In genomic region chr7:102642691-102643090, GRCh38 we compare ENCODE assay signal across 8 cellular contexts. TPM values are rescaled to one million over a fixed set of nuclear protein-coding genes. Genes with fewer than 3 reads are reported as not detected.
DNase-seq lines count a peak whose midpoint lies in the region; ATAC-seq and TF ChIP-seq lines count a peak whose summit lies in the region.
"Not testable (repeated sequence)": the region's sequence is repeated elsewhere in the genome, so short reads cannot be mapped to it uniquely, and the experiment has no call there.

UPK3BL1 (minus strand) TSS chr7:102642791; CDS start chr7:102642741, 50 bp downstream.

- POLR2A ChIA-PET in CD4-positive, alpha-beta memory T cell (lab: Charles Lee; ENCODE audit: partially characterized antibody); PC-9 (lab: Charles Lee; ENCODE audit: unreplicated experiment): not testable (repeated sequence)

- H3K27me3 Mint-ChIP-seq in CD4-positive, alpha-beta memory T cell; activated T-cell treated with anti-CD3 and anti-CD28 coated beads, Interleukin-2, amount 50 U/mL, for 4 hours (ENCODE audit: low read depth); type B pancreatic cell: not testable (repeated sequence)

- not testable (repeated sequence) for H4K20me1 ChIP-seq in PC-9 (ENCODE audit: insufficient read depth)

- not testable (repeated sequence) for H3K79me2 ChIP-seq in PC-9 (ENCODE audit: low read depth)

- not testable (repeated sequence) for H3K27ac ChIP-seq in CD4-positive, alpha-beta memory T cell (ENCODE audit: low read depth, low read length); PC-9; lower lobe of right lung; ovary

- H3K4me2 ChIP-seq in PC-9 = not testable (repeated sequence)

- not testable (repeated sequence) for H3K4me1 ChIP-seq in CD4-positive, alpha-beta memory T cell (ENCODE audit: insufficient read depth, low read length); PC-9 (replicated peaks; ENCODE audit: insufficient read depth); lower lobe of right lung; ovary (ENCODE audit: insufficient read depth)

- TF ChIP-seq EP300 in ovary (IDR thresholded peaks at IDR 0.05) = not testable (repeated sequence)

- CTCF ChIA-PET in CD4-positive, alpha-beta memory T cell (lab: Charles Lee; ENCODE audit: partially characterized antibody); PC-9 (lab: Charles Lee): not testable (repeated sequence)

- DNase-seq in CD4-positive, alpha-beta memory T cell; PC-9; activated T-cell treated with anti-CD3 and anti-CD28 coated beads, Interleukin-2, amount 50 U/mL, for 4 hours; cerebellum (ENCODE audit: low spot score); Right ventricle myocardium superior; lower lobe of right lung; ovary; type B pancreatic cell (ENCODE audit: extremely low spot score, unreplicated experiment): not testable (repeated sequence)

- not testable (repeated sequence) for H3K4me3 Mint-ChIP-seq in CD4-positive, alpha-beta memory T cell; activated T-cell treated with anti-CD3 and anti-CD28 coated beads, Interleukin-2, amount 50 U/mL, for 4 hours; type B pancreatic cell

- not testable (repeated sequence) for TF ChIP-seq POLR2A in ovary (IDR thresholded peaks at IDR 0.05)

- H3K27ac Mint-ChIP-seq in CD4-positive, alpha-beta memory T cell; type B pancreatic cell: not testable (repeated sequence)

- ATAC-seq in activated T-cell treated with anti-CD3 and anti-CD28 coated beads, Interleukin-2, amount 50 U/mL, for 4 hours = not testable (repeated sequence)
- ATAC-seq in Right ventricle myocardium superior (ENCODE audit: poor library complexity) (peak; percentile 19), lower lobe of right lung (peak; percentile 41 to 44)

- not testable (repeated sequence) for H3K36me3 Mint-ChIP-seq in CD4-positive, alpha-beta memory T cell; activated T-cell treated with anti-CD3 and anti-CD28 coated beads, Interleukin-2, amount 50 U/mL, for 4 hours (ENCODE audit: insufficient read depth); type B pancreatic cell

- not testable (repeated sequence) for H3K36me3 ChIP-seq in CD4-positive, alpha-beta memory T cell (ENCODE audit: insufficient read depth, low read length); PC-9 (ENCODE audit: low read depth); lower lobe of right lung; ovary

- BruUV-seq in PC-9 (replicated peaks; lab: Mats Ljungman, UMichigan) = not testable (repeated sequence)

- not testable (repeated sequence) for H3K27me3 ChIP-seq in CD4-positive, alpha-beta memory T cell (ENCODE audit: insufficient read depth, low read length); PC-9 (ENCODE audit: insufficient read depth, low read depth); lower lobe of right lung (ENCODE audit: low read depth); ovary

- not testable (repeated sequence) for H3K9me2 ChIP-seq in PC-9 (ENCODE audit: insufficient read depth)

- TF ChIP-seq CTCF in PC-9 (conservative IDR thresholded peaks at IDR 0.05); lower lobe of right lung (IDR thresholded peaks at IDR 0.05); ovary (IDR thresholded peaks at IDR 0.05); type B pancreatic cell (conservative IDR thresholded peaks at IDR 0.05): not testable (repeated sequence)

- not testable (repeated sequence) for H2AFZ ChIP-seq in PC-9

- not testable (repeated sequence) for H3K9me3 ChIP-seq in CD4-positive, alpha-beta memory T cell (ENCODE audit: control insufficient read depth in 1 of 2, low read length in 2 of 2); PC-9 (ENCODE audit: insufficient read depth, low read depth); lower lobe of right lung; ovary

- intact Hi-C loops in CD4-positive, alpha-beta memory T cell (cut with micrococcal nuclease); PC-9 (cut with micrococcal nuclease; ENCODE audit: unreplicated experiment); Right ventricle myocardium superior (cut with DNase I); lower lobe of right lung (cut with DNase I); ovary (cut with DNase I): not testable (repeated sequence)

- H3F3A ChIP-seq in PC-9 (ENCODE audit: insufficient read depth, low read depth) = not testable (repeated sequence)

- H3K4me1 Mint-ChIP-seq in CD4-positive, alpha-beta memory T cell; activated T-cell treated with anti-CD3 and anti-CD28 coated beads, Interleukin-2, amount 50 U/mL, for 4 hours (ENCODE audit: low read depth); type B pancreatic cell (ENCODE audit: unreplicated experiment): not testable (repeated sequence)

- not testable (repeated sequence) for H3K4me3 ChIP-seq in CD4-positive, alpha-beta memory T cell (ENCODE audit: low read length in 2 of 2); PC-9; lower lobe of right lung; ovary

- H3K9me3 Mint-ChIP-seq in CD4-positive, alpha-beta memory T cell; activated T-cell treated with anti-CD3 and anti-CD28 coated beads, Interleukin-2, amount 50 U/mL, for 4 hours; type B pancreatic cell: not testable (repeated sequence)

- no CpG with 5 or more reads among the region's 9 CpGs for WGBS in ovary, 3 donors

RNA-seq across cellular contexts. Expression of gene UPK3BL1, which starts in this region (rescaled TPM):
- 10 to 100 TPM; 43.3 to 46.3 TPM for total RNA-seq in CD4-positive, alpha-beta memory T cell
- polyA plus RNA-seq in CD4-positive, alpha-beta memory T cell = 10 to 100 TPM; 20.1 to 26.8 TPM
- total RNA-seq in PC-9 (2021) = 39.8 and 52.0 TPM in 2 replicates
- 10 to 100 TPM; 11.3 to 22.0 (median 12.7) TPM for total RNA-seq in activated T-cell treated with anti-CD3 and anti-CD28 coated beads, Interleukin-2, amount 50 U/mL, for 4 hours
- 68.1 TPM for total RNA-seq in cerebellum
- total RNA-seq in Right ventricle myocardium superior = 12.2 TPM
- total RNA-seq in lower lobe of right lung = 35.5 TPM
- total RNA-seq in ovary = 10 to 100 TPM in 6 of 7 donors, 1 to 10 TPM in 1; 7.3 to 52.7 (median 18.1) TPM
- polyA plus RNA-seq in ovary = 10 to 100 TPM in 1 of 2 donors, 1 to 10 TPM in 1; 8.3 to 44.1 TPM
- total RNA-seq in type B pancreatic cell (ENCODE audit: low replicate concordance) = 53.3 and 77.1 TPM in 2 replicates
